Comparison of ENCODE assay signal across 8 cellular contexts in genomic region chr3:129305592-129306091, GRCh38. TPM values are rescaled to one million over a fixed set of nuclear protein-coding genes. Genes with fewer than 3 reads are reported as not detected.
DNase-seq lines count a peak whose midpoint lies in the region; ATAC-seq and TF ChIP-seq lines count a peak whose summit lies in the region.

No MANE protein-coding gene starts in this region.

- POLR2A ChIA-PET in HEK293T (lab: Yijun Ruan, JAX) = interaction anchor here (1.2 to 1.4 kb wide), 2 partner anchors 10 to 11 kb away, joined by 3 read pairs; a partner anchor contains a TSS

- H3K27me3 Mint-ChIP-seq in dendritic cell treated with granulocyte-macrophage colony-stimulating factor and Interleukin-4, amounts not matched to agents 40 ng/mL and 50 ng/mL, for 4 days = no peaks in the 10 kb centered on the region

- peak overlapping the region; percentile 68 for H3K4me3 Mint-ChIP-seq in dendritic cell treated with granulocyte-macrophage colony-stimulating factor and Interleukin-4, amounts not matched to agents 40 ng/mL and 50 ng/mL, for 4 days

- intact Hi-C loops in dendritic cell treated with granulocyte-macrophage colony-stimulating factor and Interleukin-4, amounts not matched to agents 40 ng/mL and 50 ng/mL, for 4 days (cut with micrococcal nuclease) = no loop called here

- H3K27ac Mint-ChIP-seq in dendritic cell treated with granulocyte-macrophage colony-stimulating factor and Interleukin-4, amounts not matched to agents 40 ng/mL and 50 ng/mL, for 4 days = peak overlapping the region; percentile 57

- CTCF ChIA-PET in HEK293T (lab: Yijun Ruan, JAX) = interaction anchor here (1.4 kb wide), 1 partner anchor 10 kb away, joined by 3 read pairs; a partner anchor contains a TSS

- no peaks in the 10 kb centered on the region for H3K9me3 Mint-ChIP-seq in dendritic cell treated with granulocyte-macrophage colony-stimulating factor and Interleukin-4, amounts not matched to agents 40 ng/mL and 50 ng/mL, for 4 days

- H3K4me1 Mint-ChIP-seq in dendritic cell treated with granulocyte-macrophage colony-stimulating factor and Interleukin-4, amounts not matched to agents 40 ng/mL and 50 ng/mL, for 4 days (ENCODE audit: low read depth) = peaks cover 42% of the 10 kb centered on the region

- peaks cover 17% of the 10 kb centered on the region for H3K36me3 Mint-ChIP-seq in dendritic cell treated with granulocyte-macrophage colony-stimulating factor and Interleukin-4, amounts not matched to agents 40 ng/mL and 50 ng/mL, for 4 days (ENCODE audit: low read depth)

- no peak for DNase-seq in activated CD4-positive, CD25-positive, alpha-beta regulatory T cell treated with anti-CD3 and anti-CD28 coated beads, Interleukin-2, amount 50 U/mL, for 72 hours
- DNase-seq in NCI-H526 (lab: John Stamatoyannopoulos, UW) = peak; percentile 93 to 98
- no peak for DNase-seq in left lobe of liver (ENCODE audit: low spot score)
- DNase-seq in stimulated activated CD4-positive, alpha-beta T cell treated with anti-CD3 and anti-CD28 coated beads, Interleukin-4, amount 100 ng/mL, for 24 hours = peak; percentile 41
- DNase-seq in HEK293T (ENCODE audit: extremely low spot score) = no peak

- ATAC-seq in activated CD4-positive, CD25-positive, alpha-beta regulatory T cell treated with anti-CD3 and anti-CD28 coated beads, Interleukin-2, amount 50 U/mL, for 24 hours = peak; percentile 39 to 51
- ATAC-seq in left lobe of liver (peak; percentile 53), HG02798 (IDR thresholded peaks at IDR 0.05; ENCODE audit: poor library complexity, unreplicated experiment) (no peak)

TF ChIP-seq in HEK293T, 16 proteins besides CTCF, POLR2A, EP300 and RAD21:
- TF ChIP-seq FOXM1 (IDR thresholded peaks at IDR 0.05; ENCODE audit: borderline replicate concordance) (no peak), ZNF384 (IDR thresholded peaks at IDR 0.05) (no peak), FOXA1 (IDR thresholded peaks at IDR 0.05) (no peak), L3MBTL2 (conservative IDR thresholded peaks at IDR 0.05) (no peak), TARDBP (IDR thresholded peaks at IDR 0.05) (no peak), LEF1 (IDR thresholded peaks at IDR 0.05; ENCODE audit: borderline replicate concordance) (no peak), ARNT (IDR thresholded peaks at IDR 0.05) (no peak), SP1 (IDR thresholded peaks at IDR 0.05) (no peak), CTBP1 (IDR thresholded peaks at IDR 0.05; ENCODE audit: borderline replicate concordance) (no peak)
TF ChIP-seq in HEK293T: peak in this region for 0.

RNA-seq across cellular contexts. Expression of gene HMCES, which starts 27.0 kb away (rescaled TPM):
- 19.1 TPM for total RNA-seq in left lobe of liver

RNA-seq across cellular contexts. Expression of gene COPG1, which starts 56.2 kb away (rescaled TPM):
- 114 TPM for total RNA-seq in left lobe of liver

Comparison
In these comparisons a context has a peak if more than half of its experiments do, and no peak if none do; other contexts are left out.
1. DNase-seq: peak in NCI-H526 (2 of 2) and stimulated activated CD4-positive, alpha-beta T cell treated with anti-CD3 and anti-CD28 coated beads, Interleukin-4, amount 100 ng/mL, for 24 hours (single experiment); none in activated CD4-positive, CD25-positive, alpha-beta regulatory T cell treated with anti-CD3 and anti-CD28 coated beads, Interleukin-2, amount 50 U/mL, for 72 hours (single experiment), left lobe of liver (single experiment) and HEK293T (single experiment).